ENCODE assay signal across 8 cellular contexts in the genomic region with DNA sequence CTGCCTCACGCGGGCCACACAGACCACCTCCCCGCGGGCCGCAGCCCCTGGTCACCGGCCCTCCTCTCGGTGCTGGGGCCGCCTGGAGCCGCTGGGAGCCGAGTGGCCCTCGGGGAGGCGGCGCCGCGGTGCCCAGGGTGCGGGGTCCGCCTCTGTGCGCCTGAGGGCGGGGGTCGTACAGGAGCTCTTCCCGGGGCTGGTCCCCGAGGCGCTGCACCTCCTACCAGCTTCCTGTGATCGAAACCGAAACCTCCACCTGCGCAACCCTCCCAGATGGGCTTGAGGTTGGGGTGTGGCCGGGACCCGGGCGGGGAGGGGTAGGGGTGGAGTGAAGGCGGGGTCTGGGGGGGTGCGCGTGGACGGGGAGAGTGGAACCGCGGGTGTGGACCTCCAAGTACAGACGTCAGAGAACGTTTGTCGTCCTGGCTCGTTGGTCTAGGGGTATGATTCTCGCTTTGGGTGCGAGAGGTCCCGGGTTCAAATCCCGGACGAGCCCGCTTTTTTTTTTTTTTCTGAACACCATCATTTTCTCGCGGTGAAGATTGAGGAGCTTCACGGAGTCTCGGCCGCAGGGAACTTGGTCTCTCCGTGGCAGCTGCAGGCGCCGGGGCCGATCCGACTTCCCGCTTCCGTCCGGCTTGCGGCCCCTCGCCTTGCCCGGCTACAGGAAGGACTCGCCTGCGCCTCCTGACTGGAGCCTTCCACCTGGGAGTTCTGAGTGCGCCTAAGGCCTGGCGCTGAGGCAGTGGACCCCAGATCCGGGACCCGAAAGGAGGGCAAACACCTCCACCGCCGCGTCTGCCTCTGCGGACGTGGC. TPM values are rescaled to one million over a fixed set of nuclear protein-coding genes. Genes with fewer than 3 reads are reported as not detected.
DNase-seq lines count a peak whose midpoint lies in the region; ATAC-seq, FAIRE-seq and TF ChIP-seq lines count a peak whose summit lies in the region.

No MANE protein-coding gene starts in this region.

- no peak for TF ChIP-seq CTCF in liver (IDR thresholded peaks at IDR 0.05; ENCODE audit: low read depth, low read length, missing input control)

- peaks cover 86% of the 10 kb centered on the region for H3K27me3 Mint-ChIP-seq in dendritic cell treated with granulocyte-macrophage colony-stimulating factor and Interleukin-4, amounts not matched to agents 40 ng/mL and 50 ng/mL, for 4 days

- H3K9me3 Mint-ChIP-seq in dendritic cell treated with granulocyte-macrophage colony-stimulating factor and Interleukin-4, amounts not matched to agents 40 ng/mL and 50 ng/mL, for 4 days: no peaks in the 10 kb centered on the region

- ATAC-seq in HG02885 (IDR thresholded peaks at IDR 0.05; ENCODE audit: poor library complexity, unreplicated experiment): peak; percentile 48
- ATAC-seq in HG03025 (IDR thresholded peaks at IDR 0.05; ENCODE audit: low FRiP score, unreplicated experiment): no peak

- peak; percentile 77 for FAIRE-seq in G401.6 (lab: Jason Lieb, UNC)

- peak overlapping the region; percentile 86 for H3K4me3 Mint-ChIP-seq in dendritic cell treated with granulocyte-macrophage colony-stimulating factor and Interleukin-4, amounts not matched to agents 40 ng/mL and 50 ng/mL, for 4 days

- H3K36me3 ChIP-seq in liver (ENCODE audit: control insufficient read depth in 4 of 4, insufficient read depth in 3 of 4, low read depth in 1 of 4, low read length in 3 of 4): no peaks in the 10 kb centered on the region

- peak overlapping the region; percentile 44 to 80 for H3K9ac ChIP-seq in liver (ENCODE audit: low read depth in 1 of 2, low read length in 2 of 2)

- H3K27ac Mint-ChIP-seq in dendritic cell treated with granulocyte-macrophage colony-stimulating factor and Interleukin-4, amounts not matched to agents 40 ng/mL and 50 ng/mL, for 4 days: peak overlapping the region; percentile 88

- H3K27me3 ChIP-seq in liver (ENCODE audit: control insufficient read depth in 4 of 4, insufficient read depth in 4 of 4, low read length in 3 of 4): no peaks in the 10 kb centered on the region

- H3K4me3 ChIP-seq in liver (ENCODE audit: low read depth in 1 of 3, low read length in 3 of 3): peak overlapping the region; percentile 70 to 98 (median 82)

- intact Hi-C loops in dendritic cell treated with granulocyte-macrophage colony-stimulating factor and Interleukin-4, amounts not matched to agents 40 ng/mL and 50 ng/mL, for 4 days (cut with micrococcal nuclease): loop anchor here (1.0 kb wide), 1 partner anchor 8 kb away; no protein-coding TSS in a partner anchor

- peak overlapping the region; percentile 76 to 77 for H3K27ac ChIP-seq in liver (ENCODE audit: low read depth in 1 of 2, low read length in 2 of 2)

- no peak for TF ChIP-seq RAD21 in liver (IDR thresholded peaks at IDR 0.05)

- no peaks in the 10 kb centered on the region for H3K9me3 ChIP-seq in liver (ENCODE audit: control insufficient read depth in 4 of 4, low read length in 3 of 4)

- peaks cover 6% of the 10 kb centered on the region for H3K36me3 Mint-ChIP-seq in dendritic cell treated with granulocyte-macrophage colony-stimulating factor and Interleukin-4, amounts not matched to agents 40 ng/mL and 50 ng/mL, for 4 days (ENCODE audit: low read depth)

- H3K4me1 ChIP-seq in liver (ENCODE audit: control insufficient read depth in 4 of 4, insufficient read depth in 4 of 4, low read length in 3 of 4): peaks cover 0 to 16% (median 10%) of the 10 kb centered on the region in 4 donors

- peak; percentile 23 for DNase-seq in NCI-H510A treated with DMSO at 0.1 percent for 48 hours (lab: John Stamatoyannopoulos, UW)
- DNase-seq in activated CD4-positive, alpha-beta T cell treated with anti-CD3 and anti-CD28 coated beads, Interleukin-2, amount 50 U/mL, for 1 hour: peak; percentile 95
- DNase-seq in stimulated activated CD4-positive, alpha-beta T cell treated with anti-CD3 and anti-CD28 coated beads, Interleukin-4, amount 100 ng/mL, for 24 hours: peak; percentile 84

- peaks cover 40% of the 10 kb centered on the region for H3K4me1 Mint-ChIP-seq in dendritic cell treated with granulocyte-macrophage colony-stimulating factor and Interleukin-4, amounts not matched to agents 40 ng/mL and 50 ng/mL, for 4 days (ENCODE audit: low read depth)

- WGBS in liver: 2% methylated on average over 72 of the region's 72 CpGs

TF ChIP-seq in liver, 16 proteins besides CTCF, POLR2A, EP300 and RAD21:
- TF ChIP-seq GABPA (IDR thresholded peaks at IDR 0.05 in 1 of 2, conservative IDR thresholded peaks at IDR 0.05 in 1 of 2) (peak in 1 of 2 donors; percentile 35), YY1 (IDR thresholded peaks at IDR 0.05) (no peak)
- TF ChIP-seq, protein P1, sequence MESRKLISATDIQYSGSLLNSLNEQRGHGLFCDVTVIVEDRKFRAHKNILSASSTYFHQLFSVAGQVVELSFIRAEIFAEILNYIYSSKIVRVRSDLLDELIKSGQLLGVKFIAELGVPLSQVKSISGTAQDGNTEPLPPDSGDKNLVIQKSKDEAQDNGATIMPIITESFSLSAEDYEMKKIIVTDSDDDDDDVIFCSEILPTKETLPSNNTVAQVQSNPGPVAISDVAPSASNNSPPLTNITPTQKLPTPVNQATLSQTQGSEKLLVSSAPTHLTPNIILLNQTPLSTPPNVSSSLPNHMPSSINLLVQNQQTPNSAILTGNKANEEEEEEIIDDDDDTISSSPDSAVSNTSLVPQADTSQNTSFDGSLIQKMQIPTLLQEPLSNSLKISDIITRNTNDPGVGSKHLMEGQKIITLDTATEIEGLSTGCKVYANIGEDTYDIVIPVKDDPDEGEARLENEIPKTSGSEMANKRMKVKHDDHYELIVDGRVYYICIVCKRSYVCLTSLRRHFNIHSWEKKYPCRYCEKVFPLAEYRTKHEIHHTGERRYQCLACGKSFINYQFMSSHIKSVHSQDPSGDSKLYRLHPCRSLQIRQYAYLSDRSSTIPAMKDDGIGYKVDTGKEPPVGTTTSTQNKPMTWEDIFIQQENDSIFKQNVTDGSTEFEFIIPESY (IDR thresholded peaks at IDR 0.05): peak; percentile 51
- TF ChIP-seq, protein P2, sequence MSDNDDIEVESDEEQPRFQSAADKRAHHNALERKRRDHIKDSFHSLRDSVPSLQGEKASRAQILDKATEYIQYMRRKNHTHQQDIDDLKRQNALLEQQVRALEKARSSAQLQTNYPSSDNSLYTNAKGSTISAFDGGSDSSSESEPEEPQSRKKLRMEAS (IDR thresholded peaks at IDR 0.05): peak; percentile 19
- TF ChIP-seq, protein P3, sequence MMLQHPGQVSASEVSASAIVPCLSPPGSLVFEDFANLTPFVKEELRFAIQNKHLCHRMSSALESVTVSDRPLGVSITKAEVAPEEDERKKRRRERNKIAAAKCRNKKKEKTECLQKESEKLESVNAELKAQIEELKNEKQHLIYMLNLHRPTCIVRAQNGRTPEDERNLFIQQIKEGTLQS (IDR thresholded peaks at IDR 0.05): peak; percentile 99

RNA-seq across cellular contexts. Expression of a gene that starts 23.9 kb away (rescaled TPM):
- 1 to 10 TPM; 1.9 to 4.5 TPM for total RNA-seq in liver
- polyA plus RNA-seq in liver: 1 to 10 TPM in 1 of 2 donors, under 1 TPM in 1; 0.56 to 1.6 TPM

RNA-seq across cellular contexts. Expression of a gene that starts 29.3 kb away (rescaled TPM):
- total RNA-seq in liver: not detected
- not detected for polyA plus RNA-seq in liver

RNA-seq across cellular contexts. Expression of a gene that starts 46.3 kb away (rescaled TPM):
- total RNA-seq in liver: 1 to 10 TPM; 4.1 to 6.9 TPM
- 1 to 10 TPM; 2.0 to 5.9 TPM for polyA plus RNA-seq in liver

RNA-seq across cellular contexts. Expression of a gene that starts 59.6 kb away (rescaled TPM):
- not detected for total RNA-seq in liver
- not detected for polyA plus RNA-seq in liver

Comparison
In these comparisons a context has a peak if more than half of its experiments do, and no peak if none do; other contexts are left out.
1. DNase-seq: peak in every context shown above with its lines; median percentile 95 in activated CD4-positive, alpha-beta T cell treated with anti-CD3 and anti-CD28 coated beads, Interleukin-2, amount 50 U/mL, for 1 hour; 84 in stimulated activated CD4-positive, alpha-beta T cell treated with anti-CD3 and anti-CD28 coated beads, Interleukin-4, amount 100 ng/mL, for 24 hours; 23 in NCI-H510A treated with DMSO at 0.1 percent for 48 hours.